In the genomic region with DNA sequence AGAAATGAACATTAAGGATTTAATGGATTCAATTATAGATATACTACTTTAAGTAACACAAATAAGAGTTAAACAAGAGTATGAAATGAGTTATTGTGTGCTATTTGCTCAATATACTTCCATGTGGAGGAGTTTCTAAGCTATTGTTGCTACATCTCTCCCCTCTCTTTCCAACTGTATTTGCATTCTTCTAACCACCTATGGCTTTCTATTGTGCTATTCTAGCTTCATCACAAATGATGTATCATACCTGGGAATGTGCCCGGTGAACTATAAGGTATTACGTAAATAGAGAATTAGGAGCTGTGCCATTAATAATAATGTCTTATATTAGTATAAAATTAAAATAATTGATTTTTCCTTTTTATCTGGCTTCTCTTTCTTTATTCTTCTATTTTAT, we compare ENCODE assay signal across 20 cellular contexts.
"Had no signal": no experiment of that assay in that cellular context is flagged by ENCODE, and none has a peak within 500 bp of the region (broad histone marks: within the 10 kb centered on the region; RNA-seq: fewer than 3 reads in every experiment).

No MANE protein-coding gene starts in this region.

- ATAC-seq: activated T-cell treated with anti-CD3 and anti-CD28 coated beads, Interleukin-2, amount 50 U/mL, for 4 hours; T-helper 17 cell had no signal

- DNase-seq: activated B cell treated with CpG ODN at 0.5 μM for 24 hours; activated CD4-positive, alpha-beta memory T cell treated with anti-CD3 and anti-CD28 coated beads for 36 hours; activated CD4-positive, alpha-beta T cell treated with anti-CD3 and anti-CD28 coated beads for 1 hour; activated CD4-positive, alpha-beta T cell treated with anti-CD3 and anti-CD28 coated beads, Interleukin-2, amount 10 ng/mL, durations not matched to agents 24 days and 14 days; activated CD8-positive, alpha-beta memory T cell treated with anti-CD3 and anti-CD28 coated beads for 24 hours; activated effector memory CD4-positive, alpha-beta T cell treated with anti-CD3 and anti-CD28 coated beads, Interleukin-2, amount 50 U/mL, for 16 hours; activated naive CD4-positive, alpha-beta T cell treated with Interleukin-2 at 50 U/mL for 16 hours; activated T-cell treated with anti-CD3 and anti-CD28 coated beads, Interleukin-2, amount 50 U/mL, for 4 hours; amygdala; cerebellar nuclear complex; MM.1S; NCI-H1105 treated with DMSO at 0.1 percent for 48 hours; NCI-H1436 treated with DMSO at 0.1 percent for 48 hours; NCI-H1930; NCI-H2171; NCI-H2227 treated with DMSO at 0.1 percent for 48 hours; NCI-H510A treated with DMSO at 0.1 percent for 48 hours; SIG-M5; T-helper 17 cell; T-helper 9 cell had no signal
